ENCODE assay signal across 18 cellular contexts in the genomic region with DNA sequence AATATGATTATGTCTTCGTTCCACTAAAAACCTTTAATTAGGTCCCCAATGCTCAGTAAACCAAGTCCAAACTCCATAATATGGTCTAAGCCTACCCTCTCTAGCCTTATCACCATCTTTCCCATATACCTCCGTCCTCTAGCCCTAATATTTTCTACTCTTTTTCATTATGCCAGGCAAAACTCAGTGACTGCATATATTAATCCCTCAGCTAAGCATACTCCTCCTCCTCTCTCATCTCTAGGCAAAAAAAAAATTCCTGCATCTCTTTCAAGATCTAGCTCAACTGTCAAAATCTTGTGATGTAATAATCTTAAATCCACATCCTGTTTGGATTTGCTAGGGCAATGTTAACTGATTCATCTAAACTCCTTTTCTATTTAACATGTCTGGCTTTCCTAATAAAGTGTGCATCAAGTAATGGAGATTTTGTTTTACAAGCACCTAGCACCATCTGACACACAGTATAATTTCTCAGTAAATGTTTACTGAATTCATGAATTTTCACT. TPM values are rescaled to one million over a fixed set of nuclear protein-coding genes. Genes with fewer than 3 reads are reported as not detected.
DNase-seq lines count a peak whose midpoint lies in the region; TF ChIP-seq lines count a peak whose summit lies in the region.
"Had no signal": no experiment of that assay in that cellular context is flagged by ENCODE, and none has a peak within 500 bp of the region (broad histone marks: within the 10 kb centered on the region; RNA-seq: fewer than 3 reads in every experiment).

No MANE protein-coding gene starts in this region.

- H3K4me1 Mint-ChIP-seq in T-helper 2 cell treated with Interferon-gamma antibody and Interleukin-4, amounts not matched to agents 5 μg/mL and 100 μg/mL, for 36 hours (ENCODE audit: low read depth), result peaks cover 39% of the 10 kb centered on the region
- peaks cover 4% of the 10 kb centered on the region for H3K4me1 Mint-ChIP-seq in type B pancreatic cell (ENCODE audit: unreplicated experiment)
- H3K4me1 Mint-ChIP-seq: neural crest cell had no signal

- no peak overlapping the region for H3K4me3 ChIP-seq in BLaER1 treated with 17β-estradiol and CSF1 and Interleukin-3, amounts not matched to agents 10 nM and 100 nM
- no peak overlapping the region for H3K4me3 ChIP-seq in Karpas-422 (ENCODE audit: low read length)
- H3K4me3 ChIP-seq in GM23248, result no peak overlapping the region
- H3K4me3 ChIP-seq: heart left ventricle, left lung, sigmoid colon, SK-N-MC, testis had no signal

- no peak overlapping the region for H3K9ac ChIP-seq in BLaER1 treated with 17β-estradiol and CSF1 and Interleukin-3, amounts not matched to agents 10 nM and 100 nM
- H3K9ac ChIP-seq in Karpas-422 (ENCODE audit: low read length) (no peak overlapping the region), GM23248 (no peak overlapping the region)

- peak; percentile 43 for DNase-seq in GF-D8 (lab: John Stamatoyannopoulos, UW)
- DNase-seq in T-helper 2 cell treated with Interferon-gamma antibody and Interleukin-4, amounts not matched to agents 5 μg/mL and 100 μg/mL, for 36 hours (ENCODE audit: low spot score), result no peak
- peak; percentile 8 for DNase-seq in fibroblast of peridontal ligament (ENCODE audit: extremely low read depth)
- DNase-seq in Karpas-422, result no peak
- DNase-seq in D341Med (ENCODE audit: low spot score), result no peak
- DNase-seq in type B pancreatic cell (ENCODE audit: extremely low spot score, unreplicated experiment), result no peak
- DNase-seq in GM23248, result no peak
- DNase-seq: Caco-2, endodermal cell, heart left ventricle, left lung, NCI-H187, NCI-H774, sigmoid colon, testis had no signal

- H2AFZ ChIP-seq in Karpas-422 (ENCODE audit: low read length) (no peak overlapping the region), GM23248 (no peak overlapping the region)

- no peak for TF ChIP-seq CTCF in type B pancreatic cell (conservative IDR thresholded peaks at IDR 0.05)

- peaks cover 48% of the 10 kb centered on the region for H3K36me3 Mint-ChIP-seq in T-helper 2 cell treated with Interferon-gamma antibody and Interleukin-4, amounts not matched to agents 5 μg/mL and 100 μg/mL, for 36 hours (ENCODE audit: low read depth)
- H3K36me3 Mint-ChIP-seq in type B pancreatic cell, result peaks cover 16% of the 10 kb centered on the region

- WGBS in GM23248 (ENCODE audit: low coverage in 1 of 2, low lambda C conversion rate in 2 of 2, missing lambda C conversion rate in 2 of 2), 2 experiments, result 81 to 89% methylated on average over 2 of the region's 2 CpGs

- H3K4me1 ChIP-seq in BLaER1 treated with 17β-estradiol and CSF1 and Interleukin-3, amounts not matched to agents 10 nM and 100 nM, result peaks cover 18 to 40% (median 23%) of the 10 kb centered on the region in 10 experiments
- H3K4me1 ChIP-seq in Karpas-422 (ENCODE audit: low read length) (no peaks in the 10 kb centered on the region), GM23248 (ENCODE audit: insufficient read depth) (peaks cover 15% of the 10 kb centered on the region)
- H3K4me1 ChIP-seq: Caco-2, sigmoid colon, testis had no signal

- peaks cover 44% of the 10 kb centered on the region for H3F3A ChIP-seq in GM23248 (ENCODE audit: insufficient read depth)

- no peaks in the 10 kb centered on the region for H3K27me3 ChIP-seq in BLaER1 treated with 17β-estradiol and CSF1 and Interleukin-3, amounts not matched to agents 10 nM and 100 nM
- H3K27me3 ChIP-seq in Karpas-422 (ENCODE audit: low read length), result no peaks in the 10 kb centered on the region
- no peaks in the 10 kb centered on the region for H3K27me3 ChIP-seq in GM23248 (replicated peaks; ENCODE audit: insufficient read depth)
- H3K27me3 ChIP-seq: heart left ventricle, left lung, sigmoid colon, testis had no signal

- no peaks in the 10 kb centered on the region for H3K9me3 Mint-ChIP-seq in T-helper 2 cell treated with Interferon-gamma antibody and Interleukin-4, amounts not matched to agents 5 μg/mL and 100 μg/mL, for 36 hours
- H3K9me3 Mint-ChIP-seq in type B pancreatic cell, result no peaks in the 10 kb centered on the region
- H3K9me3 Mint-ChIP-seq: endodermal cell, neural crest cell had no signal

- in situ Hi-C loops in GM23248 (cut with MboI), result no loop called here

- peak overlapping the region in 10 of 11 experiments; percentile 6 to 74 (median 56); a peak in 15 of 22 replicates for H3K4me2 ChIP-seq in BLaER1 treated with 17β-estradiol and CSF1 and Interleukin-3, amounts not matched to agents 10 nM and 100 nM
- no peak overlapping the region for H3K4me2 ChIP-seq in Karpas-422 (ENCODE audit: low read depth, low read length, poor library complexity, severe bottlenecking)
- H3K4me2 ChIP-seq in GM23248 (ENCODE audit: unreplicated experiment), result no peak overlapping the region

- peak overlapping the region; percentile 75 for H3K4me3 Mint-ChIP-seq in T-helper 2 cell treated with Interferon-gamma antibody and Interleukin-4, amounts not matched to agents 5 μg/mL and 100 μg/mL, for 36 hours
- H3K4me3 Mint-ChIP-seq in type B pancreatic cell, result no peak overlapping the region
- H3K4me3 Mint-ChIP-seq: endodermal cell, neural crest cell had no signal

- H3K79me2 ChIP-seq in Karpas-422 (ENCODE audit: low read length) (peaks cover 7% of the 10 kb centered on the region), GM23248 (ENCODE audit: insufficient read depth) (no peaks in the 10 kb centered on the region)

- no peaks in the 10 kb centered on the region for H3K27me3 Mint-ChIP-seq in T-helper 2 cell treated with Interferon-gamma antibody and Interleukin-4, amounts not matched to agents 5 μg/mL and 100 μg/mL, for 36 hours (ENCODE audit: low read depth)
- no peaks in the 10 kb centered on the region for H3K27me3 Mint-ChIP-seq in type B pancreatic cell

- H3K27ac Mint-ChIP-seq in T-helper 2 cell treated with Interferon-gamma antibody and Interleukin-4, amounts not matched to agents 5 μg/mL and 100 μg/mL, for 36 hours, result peak overlapping the region; percentile 94
- no peak overlapping the region for H3K27ac Mint-ChIP-seq in type B pancreatic cell
- H3K27ac Mint-ChIP-seq: endodermal cell had no signal

- H4K20me1 ChIP-seq in BLaER1 treated with 17β-estradiol and CSF1 and Interleukin-3, amounts not matched to agents 10 nM and 100 nM, result peaks cover 0 to 27% (median 6%) of the 10 kb centered on the region in 11 experiments; a peak in 8 of 22 replicates
- H4K20me1 ChIP-seq in Karpas-422 (ENCODE audit: insufficient read depth, low read depth, low read length), result no peaks in the 10 kb centered on the region
- H4K20me1 ChIP-seq in GM23248 (ENCODE audit: insufficient read depth), result no peaks in the 10 kb centered on the region

- H3K27ac ChIP-seq in BLaER1 treated with 17β-estradiol and CSF1 and Interleukin-3, amounts not matched to agents 10 nM and 100 nM, result peak overlapping the region in 9 of 11 experiments; percentile 6 to 58 (median 36); a peak in 14 of 22 replicates
- H3K27ac ChIP-seq in Karpas-422 (ENCODE audit: low read length) (no peak overlapping the region), GM23248 (no peak overlapping the region)
- H3K27ac ChIP-seq: sigmoid colon, SK-N-MC, testis had no signal

- peaks cover 54 to 96% (median 77%) of the 10 kb centered on the region in 11 experiments for H3K36me3 ChIP-seq in BLaER1 treated with 17β-estradiol and CSF1 and Interleukin-3, amounts not matched to agents 10 nM and 100 nM
- H3K36me3 ChIP-seq in Karpas-422 (ENCODE audit: insufficient read depth, low read length) (peaks cover 35% of the 10 kb centered on the region; the same call in 1 of the 2 replicates), GM23248 (ENCODE audit: low read depth) (peaks cover 26% of the 10 kb centered on the region)

- H3K9me3 ChIP-seq in BLaER1 treated with 17β-estradiol and CSF1 and Interleukin-3, amounts not matched to agents 10 nM and 100 nM (replicated peaks in 1 of 11), result no peaks in the 10 kb centered on the region
- H3K9me3 ChIP-seq in Karpas-422 (ENCODE audit: low read length) (no peaks in the 10 kb centered on the region), GM23248 (ENCODE audit: low read depth) (no peaks in the 10 kb centered on the region)
- H3K9me3 ChIP-seq: Caco-2, heart left ventricle, left lung, sigmoid colon, testis had no signal

- no peaks in the 10 kb centered on the region for H3K9me2 ChIP-seq in Karpas-422 (replicated peaks; ENCODE audit: insufficient read depth, low read length)
- H3K9me2 ChIP-seq in GM23248 (ENCODE audit: insufficient read depth), result no peaks in the 10 kb centered on the region

RNA-seq across cellular contexts. Expression of gene PRPF38A, which starts 20.4 kb away (rescaled TPM):
- 17.1 and 26.3 TPM in 2 replicates for total RNA-seq in Karpas-422 (2014; rRNA removed; shearing (Covaris generic); ENCODE audit: low replicate concordance)
- 55.6 and 70.7 TPM in 2 replicates for total RNA-seq in type B pancreatic cell (ENCODE audit: low replicate concordance)
- 6.1 and 14.8 TPM in 2 replicates for total RNA-seq in GM23248 (2014; rRNA removed; shearing (Covaris generic))
- polyA plus RNA-seq in GM23248 (2016; fragmentation: Nextera tagmentation; extraction: Ambion mirVana), result 27.0 and 27.3 TPM in 2 replicates

RNA-seq across cellular contexts. Expression of gene ORC1, which starts 20.6 kb away (rescaled TPM):
- 9.9 and 14.6 TPM in 2 replicates for total RNA-seq in Karpas-422 (2014; rRNA removed; shearing (Covaris generic); ENCODE audit: low replicate concordance)
- 6.5 and 14.8 TPM in 2 replicates for total RNA-seq in type B pancreatic cell (ENCODE audit: low replicate concordance)
- 1.9 and 3.4 TPM in 2 replicates for total RNA-seq in GM23248 (2014; rRNA removed; shearing (Covaris generic))
- polyA plus RNA-seq in GM23248 (2016; fragmentation: Nextera tagmentation; extraction: Ambion mirVana), result 1.4 and 1.9 TPM in 2 replicates

RNA-seq across cellular contexts. Expression of gene CC2D1B, which starts 58.8 kb away (rescaled TPM):
- 17.4 and 20.1 TPM in 2 replicates for total RNA-seq in Karpas-422 (2014; rRNA removed; shearing (Covaris generic); ENCODE audit: low replicate concordance)
- total RNA-seq in type B pancreatic cell (ENCODE audit: low replicate concordance), result 33.7 and 35.9 TPM in 2 replicates
- total RNA-seq in GM23248 (2014; rRNA removed; shearing (Covaris generic)), result 29.6 and 37.2 TPM in 2 replicates
- 12.6 and 13.2 TPM in 2 replicates for polyA plus RNA-seq in GM23248 (2016; fragmentation: Nextera tagmentation; extraction: Ambion mirVana)

Comparison
In these comparisons a context has a peak if more than half of its experiments do, and no peak if none do; other contexts are left out.
1. H3K27ac ChIP-seq: peak in BLaER1 treated with 17β-estradiol and CSF1 and Interleukin-3, amounts not matched to agents 10 nM and 100 nM (9 of 11); none in Karpas-422 (single experiment) and GM23248 (single experiment).
2. H3K4me2 ChIP-seq: peak in BLaER1 treated with 17β-estradiol and CSF1 and Interleukin-3, amounts not matched to agents 10 nM and 100 nM (10 of 11); none in Karpas-422 (single experiment) and GM23248 (single experiment).
3. DNase-seq: peak in GF-D8 (single experiment) and fibroblast of peridontal ligament (single experiment); none in T-helper 2 cell treated with Interferon-gamma antibody and Interleukin-4, amounts not matched to agents 5 μg/mL and 100 μg/mL, for 36 hours (single experiment), Karpas-422 (single experiment), D341Med (single experiment), type B pancreatic cell (single experiment) and GM23248 (single experiment).